Comparison of ENCODE assay signal across 8 cellular contexts in genomic region chr15:40367673-40368611, GRCh38. TPM values are rescaled to one million over a fixed set of nuclear protein-coding genes. Genes with fewer than 3 reads are reported as not detected.
DNase-seq lines count a peak whose midpoint lies in the region; ATAC-seq, FAIRE-seq and TF ChIP-seq lines count a peak whose summit lies in the region.

No MANE protein-coding gene starts in this region.

- H3K36me3 ChIP-seq in colonic mucosa = no peaks in the 10 kb centered on the region

- no peaks in the 10 kb centered on the region for H3K27me3 ChIP-seq in colonic mucosa

- intact Hi-C loops in colonic mucosa (cut with DNase I) = loop anchor here (2.0 to 5.0 kb wide), 2 partner anchors 46 to 55 kb away; partner anchors contain the start of gene INAFM2

- H3K4me1 ChIP-seq in colonic mucosa = peaks cover 9% of the 10 kb centered on the region

- H3K9ac ChIP-seq in colonic mucosa (ENCODE audit: low read depth in 2 of 2, low read length in 2 of 2) = peak overlapping the region; percentile 55 to 62

- peak; percentile 79 for TF ChIP-seq CTCF in colonic mucosa (IDR thresholded peaks at IDR 0.05)

- no peaks in the 10 kb centered on the region for H3K9me3 ChIP-seq in colonic mucosa

- H3K27ac ChIP-seq in colonic mucosa = peak overlapping the region; percentile 44

- DNase-seq in GM12891 (ENCODE audit: insufficient read length, low spot score) (peak; percentile 94), NCI-H1930 (lab: John Stamatoyannopoulos, UW) (peak; percentile 80), colonic mucosa (peak; percentile 85), left lobe of liver (ENCODE audit: low spot score) (peak; percentile 90)
- DNase-seq in activated CD4-positive, alpha-beta T cell treated with anti-CD3 and anti-CD28 coated beads for 24 hours (ENCODE audit: low read depth in 2 of 2) = peak; percentile 73
- DNase-seq in stimulated activated CD4-positive, alpha-beta T cell treated with anti-CD3 and anti-CD28 coated beads, Interleukin-1b, Interleukin-23, amount 100 ng/mL, for 48 hours = peak; percentile 90

- no peak for TF ChIP-seq POLR2A in GM12891 (IDR thresholded peaks at IDR 0.05; ENCODE audit: low read depth, low read length)

- peak overlapping the region; percentile 32 for H3K4me3 ChIP-seq in colonic mucosa

- ATAC-seq in HG02840 (IDR thresholded peaks at IDR 0.05; ENCODE audit: low FRiP score, unreplicated experiment) = peak; percentile 78
- peak; percentile 86 for ATAC-seq in left lobe of liver
- no peak for ATAC-seq in HG02938 (IDR thresholded peaks at IDR 0.05; ENCODE audit: unreplicated experiment)

- peak; percentile 99 for FAIRE-seq in GM12891 (lab: Jason Lieb, UNC)

TF ChIP-seq in GM12891, 5 proteins besides CTCF, POLR2A, EP300 and RAD21:
- no peak for TF ChIP-seq POU2F2 (IDR thresholded peaks at IDR 0.05; ENCODE audit: low read depth, low read length)
- no peak for TF ChIP-seq SPI1 (IDR thresholded peaks at IDR 0.05; ENCODE audit: low read depth, low read length)
- TF ChIP-seq TAF1 (IDR thresholded peaks at IDR 0.05; ENCODE audit: low read depth, low read length) = no peak
- TF ChIP-seq PAX5 (IDR thresholded peaks at IDR 0.05; ENCODE audit: insufficient read depth, low read length, severe bottlenecking) = no peak
- TF ChIP-seq POLR2AphosphoS5 (IDR thresholded peaks at IDR 0.05; ENCODE audit: low read depth, low read length) = no peak

RNA-seq across cellular contexts. Expression of gene DISP2, which starts 9.9 kb away (rescaled TPM):
- 0.35 TPM for polyA plus RNA-seq in GM12891 (2012; ENCODE audit: low read depth, missing spikeins)
- total RNA-seq in colonic mucosa (10 to 100 TPM; 12.6 to 16.3 TPM), left lobe of liver (0.25 TPM)

RNA-seq across cellular contexts. Expression of gene KNSTRN, which starts 14.6 kb away (rescaled TPM):
- polyA plus RNA-seq in GM12891 (2012; ENCODE audit: low read depth, missing spikeins) = 19.9 TPM
- total RNA-seq in colonic mucosa (10 to 100 TPM; 12.2 to 51.2 TPM), left lobe of liver (9.2 TPM)

RNA-seq across cellular contexts. Expression of gene PHGR1, which starts 17.1 kb away (rescaled TPM):
- polyA plus RNA-seq in GM12891 (2012; ENCODE audit: low read depth, missing spikeins) = not detected
- total RNA-seq in colonic mucosa = 1,000 to 10,000 TPM; 1,442 to 2,028 TPM
- total RNA-seq in left lobe of liver = not detected

RNA-seq across cellular contexts. Expression of gene CCDC9B, which starts 27.2 kb away (rescaled TPM):
- 0.06 TPM for polyA plus RNA-seq in GM12891 (2012; ENCODE audit: low read depth, missing spikeins)
- total RNA-seq in colonic mucosa (10 to 100 TPM; 13.1 to 28.7 TPM), left lobe of liver (16.6 TPM)

RNA-seq across cellular contexts. Expression of gene IVD, which starts 37.7 kb away (rescaled TPM):
- 22.9 TPM for polyA plus RNA-seq in GM12891 (2012; ENCODE audit: low read depth, missing spikeins)
- total RNA-seq in colonic mucosa (10 to 100 TPM; 74.1 to 86.1 TPM), left lobe of liver (229 TPM)

Comparison
In these comparisons a context has a peak if more than half of its experiments do, and no peak if none do; other contexts are left out.
1. RNA of gene DISP2, which starts 9.9 kb away (total RNA-seq): 12.6 to 16.3 TPM in colonic mucosa; 0.25 TPM in left lobe of liver (single experiment); every median in the first group is over 10 times any median in the second.
2. RNA of gene PHGR1, which starts 17.1 kb away (total RNA-seq): 1,442 to 2,028 TPM in colonic mucosa; not detected in left lobe of liver (single experiment); every median in the first group is over 1,000 times any median in the second.
3. Peak in every context shown above with its lines, with median percentiles within 50 percentile points of each other: DNase-seq.